18 cellular contexts compared by ENCODE assay signal in the genomic region with DNA sequence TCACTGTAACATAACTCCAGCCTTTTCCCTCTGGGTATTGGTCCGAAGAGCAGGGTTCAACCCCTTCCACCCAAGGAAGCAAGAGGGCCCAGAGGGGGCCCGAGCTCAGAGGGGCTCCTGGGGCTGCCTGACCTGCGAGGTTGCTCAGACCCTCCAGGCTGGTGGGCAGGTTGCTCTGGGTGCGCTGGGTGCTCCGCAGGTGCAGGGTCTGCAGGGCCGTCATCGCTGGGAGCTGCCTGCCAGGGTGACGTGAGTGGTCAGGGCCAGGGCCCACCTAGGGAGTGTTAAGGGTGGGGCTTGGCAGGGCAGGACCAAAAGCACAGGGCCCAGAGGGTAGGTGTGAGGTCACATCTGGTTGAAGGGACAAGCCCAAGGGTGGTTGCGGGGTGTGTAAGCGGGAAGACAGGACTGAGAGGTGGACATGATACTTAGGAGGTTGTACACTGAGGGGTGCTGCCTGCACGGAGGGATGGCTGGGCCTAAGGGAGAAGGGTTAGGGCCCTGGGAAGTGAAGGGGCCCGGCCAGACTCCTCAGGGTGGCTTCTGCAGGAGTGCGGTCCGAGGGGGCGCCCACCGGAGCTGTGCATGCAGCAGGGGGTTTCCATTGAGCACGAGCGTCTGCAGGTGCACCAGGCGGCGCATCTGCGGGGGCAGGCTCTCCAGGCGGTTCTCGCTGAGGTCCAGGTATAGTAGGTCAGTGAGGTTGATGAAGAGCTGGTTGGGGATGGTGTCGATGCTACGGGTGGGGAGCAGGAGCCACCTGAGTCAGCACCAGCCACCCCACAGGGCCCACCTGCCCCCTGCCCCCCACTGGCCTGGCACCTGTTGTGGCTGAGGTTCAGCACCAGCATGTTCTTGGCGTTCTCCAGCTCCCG. TPM values are rescaled to one million over a fixed set of nuclear protein-coding genes. Genes with fewer than 3 reads are reported as not detected.
DNase-seq lines count a peak whose midpoint lies in the region; ATAC-seq, FAIRE-seq and TF ChIP-seq lines count a peak whose summit lies in the region.
"Had no signal": no experiment of that assay in that cellular context is flagged by ENCODE, and none has a peak within 500 bp of the region (broad histone marks: within the 10 kb centered on the region; RNA-seq: fewer than 3 reads in every experiment).

No MANE protein-coding gene starts in this region.

- no peak overlapping the region for H2BK120ac ChIP-seq in H1 (replicated peaks; ENCODE audit: low read depth, low read length)

- POLR2A ChIA-PET in H1 (lab: Charles Lee; ENCODE audit: partially characterized antibody), result interaction anchor here (0.6 to 11.5 kb wide), 10 partner anchors 10 to 109 kb away, joined by 3 to 171 read pairs (median 4); a partner anchor contains a TSS

- no peaks in the 10 kb centered on the region for H3K27me3 ChIP-seq in H1 (replicated peaks in 1 of 4; ENCODE audit: control insufficient read depth in 3 of 4, extremely low read depth in 1 of 4, insufficient read depth in 3 of 4, low read length in 3 of 4)

- no peak for TF ChIP-seq POLR2A in H1 (IDR thresholded peaks at IDR 0.05; ENCODE audit: control extremely low read depth in 1 of 2, low read depth in 2 of 2, low read length in 2 of 2)

- no peak overlapping the region for H2BK15ac ChIP-seq in H1 (ENCODE audit: low read length)

- WGBS in H1 (ENCODE audit: extremely low coverage in 1 of 2, insufficient coverage in 1 of 2, insufficient read length in 1 of 2, insufficient replicate concordance in 2 of 2, low coverage in 1 of 2, low lambda C conversion rate in 2 of 2, missing lambda C conversion rate in 1 of 2), 2 experiments, result 95% methylated on average over 25 of the region's 27 CpGs; no CpG with 5 or more reads in 1 of the 2 experiments

- H3K9ac ChIP-seq in H1 (replicated peaks in 1 of 4; ENCODE audit: extremely low read depth in 1 of 4, low read depth in 3 of 4, low read length in 3 of 4), result no peak overlapping the region

- H3K4me3 Mint-ChIP-seq in activated T-cell treated with anti-CD3 and anti-CD28 coated beads, Interleukin-2, amount 50 U/mL, for 4 hours, result peak overlapping the region; percentile 29
- H3K4me3 Mint-ChIP-seq in activated T-cell treated with anti-CD3 and anti-CD28 coated beads, Interleukin-2, amount 50 U/mL, for 72 hours, result no peak overlapping the region
- H3K4me3 Mint-ChIP-seq in neural crest cell, result no peak overlapping the region

- no peak for TF ChIP-seq EP300 in H1 (IDR thresholded peaks at IDR 0.05; ENCODE audit: borderline replicate concordance in 1 of 2, low read depth in 2 of 2, low read length in 2 of 2)

- no peak overlapping the region for H4K5ac ChIP-seq in H1 (ENCODE audit: insufficient read length, low read depth, low read length)

- no peak overlapping the region for H3K27ac ChIP-seq in H1 (ENCODE audit: low read depth, low read length)
- H3K27ac ChIP-seq: A549, C4-2B had no signal

- CTCF ChIA-PET in H1 (lab: Charles Lee; ENCODE audit: partially characterized antibody), result interaction anchor here (0.7 to 3.9 kb wide), 9 partner anchors 11 to 111 kb away, joined by 3 to 16 read pairs (median 4); no protein-coding TSS in a partner anchor

- H4K8ac ChIP-seq in H1 (ENCODE audit: extremely low read depth, insufficient read depth, low read length), result peak overlapping the region; percentile 35; the same call in 1 of the 2 replicates

- peaks cover 0 to 21% (median 11%) of the 10 kb centered on the region in 4 experiments; a peak in 6 of 7 replicates for H3K4me1 ChIP-seq in H1 (replicated peaks in 1 of 4; ENCODE audit: control insufficient read depth in 3 of 4, insufficient read depth in 4 of 4, low read length in 3 of 4)

- no peaks in the 10 kb centered on the region for H3K9me3 ChIP-seq in H1 (ENCODE audit: insufficient read depth in 2 of 2, low read depth in 1 of 2, low read length in 1 of 2)
- H3K9me3 ChIP-seq: A549, HAP-1 had no signal

- H3K79me2 ChIP-seq in H1 (ENCODE audit: control insufficient read depth in 1 of 2, insufficient read depth in 2 of 2, low read length in 2 of 2), result peaks cover 0 to 18% of the 10 kb centered on the region in 2 experiments; a peak in 1 of 4 replicates

- no peak overlapping the region for H3K27ac Mint-ChIP-seq in activated T-cell treated with anti-CD3 and anti-CD28 coated beads, Interleukin-2, amount 50 U/mL, for 72 hours
- H3K27ac Mint-ChIP-seq in neural crest cell (ENCODE audit: unreplicated experiment), result peak overlapping the region; percentile 62
- H3K27ac Mint-ChIP-seq: IgD-negative memory B cell had no signal

- peaks cover 21% of the 10 kb centered on the region for H3K4me1 Mint-ChIP-seq in activated T-cell treated with anti-CD3 and anti-CD28 coated beads, Interleukin-2, amount 50 U/mL, for 4 hours (ENCODE audit: low read depth)
- peaks cover 18% of the 10 kb centered on the region for H3K4me1 Mint-ChIP-seq in activated T-cell treated with anti-CD3 and anti-CD28 coated beads, Interleukin-2, amount 50 U/mL, for 72 hours (ENCODE audit: low read depth)
- peaks cover 9% of the 10 kb centered on the region for H3K4me1 Mint-ChIP-seq in neural crest cell

- no peak overlapping the region for H3K23ac ChIP-seq in H1 (ENCODE audit: insufficient read length)

- no peak for TF ChIP-seq CTCF in H1 (IDR thresholded peaks at IDR 0.05; ENCODE audit: control extremely low read depth in 1 of 3, insufficient read depth in 1 of 3, low read depth in 1 of 3, low read length in 3 of 3)
- TF ChIP-seq CTCF in neural crest cell (conservative IDR thresholded peaks at IDR 0.05), result no peak

- H3K36me3 ChIP-seq in H1 (ENCODE audit: control insufficient read depth in 2 of 4, insufficient read depth in 4 of 4, low read length in 3 of 4), result peaks cover 33 to 59% (median 50%) of the 10 kb centered on the region in 4 experiments

- H4K91ac ChIP-seq in H1 (replicated peaks; ENCODE audit: insufficient read length, low read length), result no peak overlapping the region

- no peak overlapping the region for H3K4me3 ChIP-seq in H1 (ENCODE audit: extremely low read depth in 1 of 4, insufficient read depth in 2 of 4, low read depth in 3 of 4, low read length in 4 of 4)
- H3K4me3 ChIP-seq: A549, HAP-1 had no signal

- no peak overlapping the region for H3K18ac ChIP-seq in H1 (ENCODE audit: extremely low read depth, low read length)

- peaks cover 14% of the 10 kb centered on the region for H3K79me1 ChIP-seq in H1 (ENCODE audit: low read depth, low read length)

- H4K20me1 ChIP-seq in H1 (replicated peaks in 1 of 2; ENCODE audit: control insufficient read depth in 1 of 2, insufficient read depth in 2 of 2, low read length in 2 of 2), result peaks cover 5 to 11% of the 10 kb centered on the region in 2 experiments

- no peak overlapping the region for H3K4ac ChIP-seq in H1 (replicated peaks; ENCODE audit: insufficient read length, low read depth, low read length)

- peaks cover 14% of the 10 kb centered on the region for H3K36me3 Mint-ChIP-seq in activated T-cell treated with anti-CD3 and anti-CD28 coated beads, Interleukin-2, amount 50 U/mL, for 4 hours (ENCODE audit: insufficient read depth)
- H3K36me3 Mint-ChIP-seq in activated T-cell treated with anti-CD3 and anti-CD28 coated beads, Interleukin-2, amount 50 U/mL, for 72 hours (ENCODE audit: insufficient read depth in 2 of 2), result peaks cover 2 to 10% of the 10 kb centered on the region in 2 donors
- H3K36me3 Mint-ChIP-seq in neural crest cell (ENCODE audit: low read depth), result peaks cover 2% of the 10 kb centered on the region
- H3K36me3 Mint-ChIP-seq: IgD-negative memory B cell had no signal

- H2BK5ac ChIP-seq in H1 (ENCODE audit: low read depth, low read length), result no peak overlapping the region

- no peak overlapping the region for H2AK5ac ChIP-seq in H1 (ENCODE audit: low read depth, low read length)

- H3K56ac ChIP-seq in H1 (replicated peaks; ENCODE audit: insufficient read length, low read depth, low read length), result no peak overlapping the region

- no peak overlapping the region for H2BK20ac ChIP-seq in H1 (ENCODE audit: low read length)

- H2AFZ ChIP-seq in H1 (ENCODE audit: low read length), result no peak overlapping the region

- H2BK12ac ChIP-seq in H1 (ENCODE audit: low read depth, low read length), result 0 out of 2 replicates have a peak overlapping the region, but pooled peaks have one; percentile 17

- no peaks in the 10 kb centered on the region for H3K9me3 Mint-ChIP-seq in activated T-cell treated with anti-CD3 and anti-CD28 coated beads, Interleukin-2, amount 50 U/mL, for 4 hours
- H3K9me3 Mint-ChIP-seq in activated T-cell treated with anti-CD3 and anti-CD28 coated beads, Interleukin-2, amount 50 U/mL, for 72 hours, result no peaks in the 10 kb centered on the region
- H3K9me3 Mint-ChIP-seq in neural crest cell, result no peaks in the 10 kb centered on the region
- H3K9me3 Mint-ChIP-seq: CD4-positive, alpha-beta memory T cell; IgD-negative memory B cell had no signal

- no peak for TF ChIP-seq RAD21 in H1 (IDR thresholded peaks at IDR 0.05 in 1 of 2, conservative IDR thresholded peaks at IDR 0.05 in 1 of 2; ENCODE audit: low read depth in 2 of 2, low read length in 2 of 2)

- H3K27me3 Mint-ChIP-seq in activated T-cell treated with anti-CD3 and anti-CD28 coated beads, Interleukin-2, amount 50 U/mL, for 4 hours (ENCODE audit: low read depth), result no peaks in the 10 kb centered on the region
- H3K27me3 Mint-ChIP-seq in activated T-cell treated with anti-CD3 and anti-CD28 coated beads, Interleukin-2, amount 50 U/mL, for 72 hours (ENCODE audit: low read depth), result no peaks in the 10 kb centered on the region
- no peaks in the 10 kb centered on the region for H3K27me3 Mint-ChIP-seq in neural crest cell (ENCODE audit: low read depth)
- H3K27me3 Mint-ChIP-seq: CD4-positive, alpha-beta memory T cell; IgD-negative memory B cell had no signal

- no peak overlapping the region for H3K14ac ChIP-seq in H1 (ENCODE audit: insufficient read length)

- no peak for ATAC-seq in activated T-cell treated with anti-CD3 and anti-CD28 coated beads, Interleukin-2, amount 50 U/mL, for 4 hours
- no peak for ATAC-seq in activated T-cell treated with anti-CD3 and anti-CD28 coated beads, Interleukin-2, amount 50 U/mL, for 72 hours (replicated peaks in 1 of 2)
- ATAC-seq: A549, HepG2 had no signal

- no peak overlapping the region for H3K4me2 ChIP-seq in H1 (ENCODE audit: insufficient read depth in 1 of 2, low read depth in 2 of 2, low read length in 2 of 2)
- H3K4me2 ChIP-seq: A549 had no signal

- no peak for FAIRE-seq in H1 (lab: Jason Lieb, UNC)
- FAIRE-seq: A549, GM12891, GM19239, HepG2 had no signal

- H3K23me2 ChIP-seq in H1 (ENCODE audit: low read depth, low read length), result peaks cover 7% of the 10 kb centered on the region

- no peak for DNase-seq in activated T-cell treated with anti-CD3 and anti-CD28 coated beads, Interleukin-2, amount 50 U/mL, for 4 hours
- no peak for DNase-seq in activated T-cell treated with anti-CD3 and anti-CD28 coated beads, Interleukin-2, amount 50 U/mL, for 72 hours
- DNase-seq in H1 (ENCODE audit: low read depth in 1 of 2, low spot score in 2 of 2), result no peak
- no peak for DNase-seq in neural crest cell (ENCODE audit: low read depth, low spot score)
- DNase-seq in NCI-H526 (lab: John Stamatoyannopoulos, UW), result no peak
- DNase-seq in NCI-H2107 treated with DMSO at 0.1 percent for 48 hours (lab: John Stamatoyannopoulos, UW; ENCODE audit: unreplicated experiment), result no peak
- DNase-seq in NOMO-1 treated with dmso at 0.1 percent for 144 hours (lab: John Stamatoyannopoulos, UW; ENCODE audit: unreplicated experiment), result no peak
- DNase-seq: AML-193; CD4-positive, alpha-beta memory T cell; DMS153; DMS79 treated with DMSO at 0.1 percent for 48 hours had no signal

RNA-seq across cellular contexts. Expression of a gene that starts 4.4 kb away (rescaled TPM):
- 100 to 1,000 TPM; 235 to 264 (median 244) TPM for total RNA-seq in activated T-cell treated with anti-CD3 and anti-CD28 coated beads, Interleukin-2, amount 50 U/mL, for 4 hours
- 100 to 1,000 TPM; 318 to 373 TPM for total RNA-seq in activated T-cell treated with anti-CD3 and anti-CD28 coated beads, Interleukin-2, amount 50 U/mL, for 72 hours
- 300 and 324 TPM in 2 replicates for total RNA-seq in H1 (2021; fragmentation: NEBNext Ultra II Directional; extraction: Animal tissue kit (Norgen Biotek cat#: 25700))
- polyA plus RNA-seq in H1 (2011; rRNA removed), result 549 and 674 TPM in 2 replicates
- polyA plus RNA-seq in H1 (2011; cell fraction: cytosol; rRNA removed), result 437 TPM
- 871 TPM for polyA plus RNA-seq in H1 (2011; cell fraction: nucleus; rRNA removed)
- polyA plus RNA-seq in H1 (2012, experiment 1 of 2), result 271 to 422 TPM (median 386 TPM) in 4 replicates
- polyA plus RNA-seq in H1 (2012, experiment 2 of 2), result 333 TPM
- 161 TPM for polyA plus RNA-seq in H1 (2013, experiment 1 of 2)
- 153 TPM for polyA plus RNA-seq in H1 (2013, experiment 2 of 2)
- 400 and 457 TPM in 2 replicates for polyA minus RNA-seq in H1 (2011; rRNA and poly(A)+ RNA removed)
- polyA minus RNA-seq in H1 (2011; cell fraction: cytosol; rRNA and poly(A)+ RNA removed), result 246 TPM
- 198 TPM for polyA minus RNA-seq in H1 (2011; cell fraction: nucleus; rRNA and poly(A)+ RNA removed)
- 181 and 183 TPM in 2 replicates for total RNA-seq in neural crest cell

RNA-seq across cellular contexts. Expression of a gene that starts 6.3 kb away (rescaled TPM):
- total RNA-seq in activated T-cell treated with anti-CD3 and anti-CD28 coated beads, Interleukin-2, amount 50 U/mL, for 4 hours, result 1 to 10 TPM; 1.5 to 3.0 (median 2.1) TPM
- total RNA-seq in activated T-cell treated with anti-CD3 and anti-CD28 coated beads, Interleukin-2, amount 50 U/mL, for 72 hours, result 1 to 10 TPM; 7.8 to 9.4 TPM
- 9.9 and 12.4 TPM in 2 replicates for total RNA-seq in H1 (2021; fragmentation: NEBNext Ultra II Directional; extraction: Animal tissue kit (Norgen Biotek cat#: 25700))
- 24.9 and 39.6 TPM in 2 replicates for polyA plus RNA-seq in H1 (2011; rRNA removed)
- 25.9 TPM for polyA plus RNA-seq in H1 (2011; cell fraction: cytosol; rRNA removed)
- 28.3 TPM for polyA plus RNA-seq in H1 (2011; cell fraction: nucleus; rRNA removed)
- 6.3 to 11.5 TPM (median 11.1 TPM) in 4 replicates for polyA plus RNA-seq in H1 (2012, experiment 1 of 2)
- polyA plus RNA-seq in H1 (2012, experiment 2 of 2), result 9.9 TPM
- 4.7 TPM for polyA plus RNA-seq in H1 (2013, experiment 1 of 2)
- polyA plus RNA-seq in H1 (2013, experiment 2 of 2), result 4.4 TPM
- polyA minus RNA-seq in H1 (2011; rRNA and poly(A)+ RNA removed), result 10.8 and 14.9 TPM in 2 replicates
- polyA minus RNA-seq in H1 (2011; cell fraction: cytosol; rRNA and poly(A)+ RNA removed), result 20.9 TPM
- 23.0 TPM for polyA minus RNA-seq in H1 (2011; cell fraction: nucleus; rRNA and poly(A)+ RNA removed)
- 8.8 and 12.2 TPM in 2 replicates for total RNA-seq in neural crest cell

RNA-seq across cellular contexts. Expression of a gene that starts 28.7 kb away (rescaled TPM):
- total RNA-seq in activated T-cell treated with anti-CD3 and anti-CD28 coated beads, Interleukin-2, amount 50 U/mL, for 4 hours, result 10 to 100 TPM; 18.1 to 19.8 (median 19.0) TPM
- total RNA-seq in activated T-cell treated with anti-CD3 and anti-CD28 coated beads, Interleukin-2, amount 50 U/mL, for 72 hours, result 10 to 100 TPM; 18.5 to 18.6 TPM
- total RNA-seq in H1 (2021; fragmentation: NEBNext Ultra II Directional; extraction: Animal tissue kit (Norgen Biotek cat#: 25700)), result 71.3 and 72.8 TPM in 2 replicates
- 107 and 137 TPM in 2 replicates for polyA plus RNA-seq in H1 (2011; rRNA removed)
- 95.0 TPM for polyA plus RNA-seq in H1 (2011; cell fraction: cytosol; rRNA removed)
- polyA plus RNA-seq in H1 (2011; cell fraction: nucleus; rRNA removed), result 119 TPM
- 45.9 to 70.7 TPM (median 65.3 TPM) in 4 replicates for polyA plus RNA-seq in H1 (2012, experiment 1 of 2)
- polyA plus RNA-seq in H1 (2012, experiment 2 of 2), result 66.3 TPM
- polyA plus RNA-seq in H1 (2013, experiment 1 of 2), result 30.5 TPM
- 29.6 TPM for polyA plus RNA-seq in H1 (2013, experiment 2 of 2)
- polyA minus RNA-seq in H1 (2011; rRNA and poly(A)+ RNA removed), result 61.7 and 89.9 TPM in 2 replicates
- polyA minus RNA-seq in H1 (2011; cell fraction: cytosol; rRNA and poly(A)+ RNA removed), result 61.0 TPM
- 46.1 TPM for polyA minus RNA-seq in H1 (2011; cell fraction: nucleus; rRNA and poly(A)+ RNA removed)
- total RNA-seq in neural crest cell, result 93.3 and 99.3 TPM in 2 replicates
